ENCODE assay signal across 1 cellular context in genomic region chr7:41241641-41242040, GRCh38.
TF ChIP-seq lines count a peak whose summit lies in the region.

No MANE protein-coding gene starts in this region.

TF ChIP-seq in HCT116, 20 proteins besides CTCF, POLR2A, EP300 and RAD21 (continued from another document):
- TF ChIP-seq REST (IDR thresholded peaks at IDR 0.05; ENCODE audit: low read depth) (no peak), ELF1 (IDR thresholded peaks at IDR 0.05; ENCODE audit: borderline replicate concordance, low read depth) (no peak), CEBPB (IDR thresholded peaks at IDR 0.05; ENCODE audit: low read depth) (no peak), ZBTB33 (IDR thresholded peaks at IDR 0.05; ENCODE audit: extremely low read depth, insufficient replicate concordance, low read length) (no peak), SP1 (IDR thresholded peaks at IDR 0.05; ENCODE audit: low read depth) (no peak)
TF ChIP-seq in HCT116: peak in this region for 0.
